ENCODE assay signal across 1 cellular context in the genomic region with DNA sequence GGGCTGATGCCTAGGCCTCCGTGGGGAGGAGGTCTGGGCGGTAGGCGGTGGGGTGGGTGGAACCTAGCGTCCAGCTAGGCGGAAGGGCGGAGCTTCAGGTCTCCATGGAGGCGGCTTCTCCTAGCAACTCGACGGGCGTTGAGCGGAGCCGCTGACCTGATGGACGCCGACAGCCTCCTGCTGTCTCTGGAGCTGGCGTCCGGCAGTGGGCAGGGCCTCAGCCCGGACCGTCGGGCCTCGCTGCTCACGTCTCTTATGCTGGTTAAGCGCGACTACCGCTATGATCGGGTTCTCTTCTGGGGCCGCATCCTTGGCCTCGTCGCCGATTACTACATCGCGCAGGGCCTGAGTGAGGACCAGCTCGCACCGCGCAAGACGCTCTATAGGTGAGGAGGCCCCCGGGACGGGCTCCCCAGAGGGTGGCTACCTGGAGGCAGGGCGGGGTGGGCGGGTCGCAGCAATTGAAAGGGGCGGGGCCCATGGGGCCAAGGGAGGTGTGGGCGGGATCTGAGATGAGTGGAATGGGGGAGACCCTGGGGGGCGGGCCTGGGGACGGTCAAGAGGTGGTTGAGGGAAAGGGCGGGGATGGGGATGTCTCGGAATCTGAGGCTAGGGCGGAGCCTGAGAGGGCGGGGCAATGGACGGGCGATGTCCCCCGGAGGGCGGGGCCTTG.
TF ChIP-seq lines count a peak whose summit lies in the region.

TSS of gene RSPH9 (plus strand) at position 97 of the 673 bp plus-strand sequence. CDS start at position 160, 63 bp downstream.

TF ChIP-seq in K562, 482 proteins besides CTCF, POLR2A, EP300 and RAD21:
- TF ChIP-seq RBFOX2 (IDR thresholded peaks at IDR 0.05; ENCODE audit: low read depth, low read length) (peak; percentile 46; the same call in 1 of the 2 replicates), NFIC (IDR thresholded peaks at IDR 0.05) (no peak), SIRT6 (IDR thresholded peaks at IDR 0.05; ENCODE audit: low read depth, low read length) (no peak), HDAC6 (IDR thresholded peaks at IDR 0.05; ENCODE audit: low read depth, low read length) (no peak), POLR2G (IDR thresholded peaks at IDR 0.05; ENCODE audit: low read depth, low read length) (0 out of 2 replicates have a peak, but pooled peaks have one; percentile 39), ATF3 (IDR thresholded peaks at IDR 0.05) (peak; percentile 25), ATF3 (CRISPR knock-in tag; conservative IDR thresholded peaks at IDR 0.05) (no peak), RCOR1 (IDR thresholded peaks at IDR 0.05; ENCODE audit: borderline replicate concordance in 1 of 2, low read depth in 2 of 2, low read length in 2 of 2) (no peak), PRMT5 (CRISPR knock-in tag; IDR thresholded peaks at IDR 0.05) (no peak), CTBP1 (IDR thresholded peaks at IDR 0.05; ENCODE audit: borderline replicate concordance) (no peak), NCOA2 (IDR thresholded peaks at IDR 0.05; ENCODE audit: partially characterized antibody in 2 of 2) (no peak), RFX1 (IDR thresholded peaks at IDR 0.05) (peak; percentile 60; the same call in 1 of the 2 replicates)
- TF ChIP-seq, protein P1, sequence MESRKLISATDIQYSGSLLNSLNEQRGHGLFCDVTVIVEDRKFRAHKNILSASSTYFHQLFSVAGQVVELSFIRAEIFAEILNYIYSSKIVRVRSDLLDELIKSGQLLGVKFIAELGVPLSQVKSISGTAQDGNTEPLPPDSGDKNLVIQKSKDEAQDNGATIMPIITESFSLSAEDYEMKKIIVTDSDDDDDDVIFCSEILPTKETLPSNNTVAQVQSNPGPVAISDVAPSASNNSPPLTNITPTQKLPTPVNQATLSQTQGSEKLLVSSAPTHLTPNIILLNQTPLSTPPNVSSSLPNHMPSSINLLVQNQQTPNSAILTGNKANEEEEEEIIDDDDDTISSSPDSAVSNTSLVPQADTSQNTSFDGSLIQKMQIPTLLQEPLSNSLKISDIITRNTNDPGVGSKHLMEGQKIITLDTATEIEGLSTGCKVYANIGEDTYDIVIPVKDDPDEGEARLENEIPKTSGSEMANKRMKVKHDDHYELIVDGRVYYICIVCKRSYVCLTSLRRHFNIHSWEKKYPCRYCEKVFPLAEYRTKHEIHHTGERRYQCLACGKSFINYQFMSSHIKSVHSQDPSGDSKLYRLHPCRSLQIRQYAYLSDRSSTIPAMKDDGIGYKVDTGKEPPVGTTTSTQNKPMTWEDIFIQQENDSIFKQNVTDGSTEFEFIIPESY (CRISPR knock-in tag; IDR thresholded peaks at IDR 0.05) = peak; percentile 97
